16 cellular contexts compared by ENCODE assay signal in genomic region chr2:233446121-233446520, GRCh38.
"Had no signal": no experiment of that assay in that cellular context is flagged by ENCODE, and none has a peak within 500 bp of the region (broad histone marks: within the 10 kb centered on the region; RNA-seq: fewer than 3 reads in every experiment).

No MANE protein-coding gene starts in this region.

- H3K9me3 ChIP-seq: esophagus muscularis mucosa had no signal

- H3K27ac ChIP-seq: esophagus muscularis mucosa had no signal

- H3K27me3 Mint-ChIP-seq: memory B cell; natural killer cell treated with Interleukin-12 subunit alpha and Interleukin-12 subunit beta and Interleukin-15 and Interleukin-18, amount 100 ng/mL, for 72 hours; progenitor cell of endocrine pancreas; T-helper 17 cell; type B pancreatic cell had no signal

- H3K27ac Mint-ChIP-seq: activated T-cell treated with anti-CD3 and anti-CD28 coated beads, Interleukin-2, amount 50 U/mL, for 72 hours; memory B cell; natural killer cell treated with Interleukin-12 subunit alpha and Interleukin-12 subunit beta and Interleukin-15 and Interleukin-18, amount 100 ng/mL, for 72 hours; type B pancreatic cell; WTC11 had no signal

- H3K27me3 ChIP-seq: esophagus muscularis mucosa had no signal

- ATAC-seq: activated T-cell treated with anti-CD3 and anti-CD28 coated beads, Interleukin-2, amount 50 U/mL, for 72 hours; left ventricle myocardium superior; natural killer cell treated with Interleukin-12 subunit alpha and Interleukin-12 subunit beta and Interleukin-15 and Interleukin-18, amount 100 ng/mL, for 72 hours; right cardiac atrium; stimulated activated naive CD8-positive, alpha-beta T cell treated with anti-CD3 and anti-CD28 coated beads, Interleukin-15, Interleukin-2, amounts not matched to agents 100 U/mL and 50 U/mL, for 24 hours; T-helper 17 cell; WTC11 had no signal

- H3K9me3 Mint-ChIP-seq: activated T-cell treated with anti-CD3 and anti-CD28 coated beads, Interleukin-2, amount 50 U/mL, for 72 hours; memory B cell; natural killer cell treated with Interleukin-12 subunit alpha and Interleukin-12 subunit beta and Interleukin-15 and Interleukin-18, amount 100 ng/mL, for 72 hours; type B pancreatic cell; WTC11 had no signal

- H3K4me3 Mint-ChIP-seq: activated T-cell treated with anti-CD3 and anti-CD28 coated beads, Interleukin-2, amount 50 U/mL, for 72 hours; memory B cell; natural killer cell treated with Interleukin-12 subunit alpha and Interleukin-12 subunit beta and Interleukin-15 and Interleukin-18, amount 100 ng/mL, for 72 hours; T-helper 17 cell; type B pancreatic cell; WTC11 had no signal

- H3K4me3 ChIP-seq: esophagus muscularis mucosa, smooth muscle cell had no signal

- DNase-seq: activated CD4-positive, alpha-beta T cell treated with anti-CD3 and anti-CD28 coated beads for 4 hours; activated CD8-positive, alpha-beta memory T cell treated with anti-CD3 and anti-CD28 coated beads, Interleukin-2, amount 50 U/mL, for 48 hours; activated T-cell treated with anti-CD3 and anti-CD28 coated beads, Interleukin-2, amount 50 U/mL, for 72 hours; hypothalamus; kidney glomerular epithelial cell; left ventricle myocardium superior; right cardiac atrium; stimulated activated naive CD8-positive, alpha-beta T cell treated with anti-CD3 and anti-CD28 coated beads, Interleukin-15, Interleukin-2, amounts not matched to agents 100 U/mL and 50 U/mL, for 24 hours; T-helper 17 cell had no signal
